In genomic region chr19:46946090-46946489, GRCh38 we compare ENCODE assay signal across 11 cellular contexts.
A peak's percentile ranks its signal among the peaks of the same experiment; 100 is the strongest.
DNase-seq lines count a peak whose midpoint lies in the region; ATAC-seq and TF ChIP-seq lines count a peak whose summit lies in the region.
"Had no signal": no experiment of that assay in that cellular context is flagged by ENCODE, and none has a peak within 500 bp of the region (broad histone marks: within the 10 kb centered on the region; RNA-seq: fewer than 3 reads in every experiment).

No MANE protein-coding gene starts in this region.

- no peaks in the 10 kb centered on the region for H3K36me3 Mint-ChIP-seq in glutamatergic neuron (ENCODE audit: unreplicated experiment)

- intact Hi-C loops in heart left ventricle (cut with DNase I) (no loop called here), cardiac septum (cut with DNase I) (no loop called here), psoas muscle (cut with DNase I) (no loop called here), vagina (cut with DNase I) (no loop called here)

- H3K36me3 ChIP-seq in heart left ventricle (peaks cover 0 to 8% (median 0%) of the 10 kb centered on the region in 9 donors), psoas muscle (ENCODE audit: insufficient read depth in 1 of 2, low read depth in 1 of 2) (no peaks in the 10 kb centered on the region), vagina (no peaks in the 10 kb centered on the region)

- H3K4me3 Mint-ChIP-seq in glutamatergic neuron (ENCODE audit: unreplicated experiment), result peak overlapping the region; percentile 52

- DNase-seq in heart left ventricle, result no peak
- DNase-seq in cardiac septum (ENCODE audit: low spot score), result no peak
- no peak for DNase-seq in glutamatergic neuron
- DNase-seq in psoas muscle, result no peak
- DNase-seq in vagina (ENCODE audit: extremely low spot score in 2 of 2), result no peak
- no peak for DNase-seq in NCI-H446 treated with DMSO at 0.1 percent for 48 hours (lab: John Stamatoyannopoulos, UW)
- DNase-seq in hepatic stellate cell (ENCODE audit: low spot score), result no peak
- DNase-seq: activated CD4-positive, alpha-beta T cell treated with anti-CD3 and anti-CD28 coated beads for 1 hour; DMS 273 treated with DMSO at 0.1 percent for 48 hours; NCI-H2107 had no signal

- no peaks in the 10 kb centered on the region for H3K27me3 ChIP-seq in heart left ventricle
- no peaks in the 10 kb centered on the region for H3K27me3 ChIP-seq in psoas muscle (ENCODE audit: insufficient read depth in 3 of 3, low read length in 2 of 3)
- H3K27me3 ChIP-seq in vagina, result no peaks in the 10 kb centered on the region

- peaks cover 59% of the 10 kb centered on the region for H3K4me1 Mint-ChIP-seq in glutamatergic neuron (ENCODE audit: low read depth, unreplicated experiment)

- peaks cover 22% of the 10 kb centered on the region for H3K9me3 Mint-ChIP-seq in glutamatergic neuron (ENCODE audit: unreplicated experiment)

- H3K27me3 Mint-ChIP-seq in glutamatergic neuron (ENCODE audit: unreplicated experiment), result peaks cover 12% of the 10 kb centered on the region

- H3K4me1 ChIP-seq in heart left ventricle (peaks cover 21 to 75% (median 55%) of the 10 kb centered on the region in 12 donors), psoas muscle (peaks cover 46% of the 10 kb centered on the region), vagina (peaks cover 61% of the 10 kb centered on the region)

- TF ChIP-seq POLR2A in heart left ventricle (IDR thresholded peaks at IDR 0.05), result no peak
- no peak for TF ChIP-seq POLR2A in vagina (IDR thresholded peaks at IDR 0.05)

- no peak for TF ChIP-seq CTCF in heart left ventricle (IDR thresholded peaks at IDR 0.05)
- TF ChIP-seq CTCF in glutamatergic neuron (IDR thresholded peaks at IDR 0.05; ENCODE audit: partially characterized antibody, unreplicated experiment), result no peak
- TF ChIP-seq CTCF in psoas muscle (IDR thresholded peaks at IDR 0.05), result no peak
- TF ChIP-seq CTCF in vagina (IDR thresholded peaks at IDR 0.05), result no peak

- peak overlapping the region; percentile 99 for H3K27ac Mint-ChIP-seq in glutamatergic neuron (ENCODE audit: unreplicated experiment)

- ATAC-seq in heart left ventricle (no peak), psoas muscle (no peak), GM19023 (IDR thresholded peaks at IDR 0.05; ENCODE audit: unreplicated experiment) (no peak)

- 78 to 92% (median 87%) methylated on average over 4 of the region's 4 CpGs for WGBS in heart left ventricle, 4 donors
- 54 to 70% (median 57%) methylated on average over 4 of the region's 4 CpGs for WGBS in psoas muscle, 3 donors

- H3K4me3 ChIP-seq in heart left ventricle, result peak overlapping the region in 1 of 12 donors; percentile 25
- H3K4me3 ChIP-seq in psoas muscle, result no peak overlapping the region
- H3K4me3 ChIP-seq in vagina, result no peak overlapping the region

- H3K9me3 ChIP-seq in heart left ventricle, result no peaks in the 10 kb centered on the region
- no peaks in the 10 kb centered on the region for H3K9me3 ChIP-seq in psoas muscle
- H3K9me3 ChIP-seq in vagina, result no peaks in the 10 kb centered on the region

- H3K27ac ChIP-seq in heart left ventricle (peak overlapping the region; percentile 53 to 83 (median 72)), psoas muscle (peak overlapping the region; percentile 88), vagina (peak overlapping the region; percentile 75)
